ENCODE assay signal across 22 cellular contexts in genomic region chr7:131904750-131905327, GRCh38.
DNase-seq lines count a peak whose midpoint lies in the region; ATAC-seq and TF ChIP-seq lines count a peak whose summit lies in the region.
"Had no signal": no experiment of that assay in that cellular context is flagged by ENCODE, and none has a peak within 500 bp of the region (broad histone marks: within the 10 kb centered on the region; RNA-seq: fewer than 3 reads in every experiment).

No MANE protein-coding gene starts in this region.

- H3K4me1 ChIP-seq in GM23338 (ENCODE audit: insufficient read depth): no peaks in the 10 kb centered on the region
- no peaks in the 10 kb centered on the region for H3K4me1 ChIP-seq in mesodermal cell (ENCODE audit: control insufficient read depth, insufficient read depth, low read length, poor library complexity, severe bottlenecking)
- no peaks in the 10 kb centered on the region for H3K4me1 ChIP-seq in osteoblast (ENCODE audit: insufficient read depth, low read length)
- H3K4me1 ChIP-seq: BLaER1, HAP-1 had no signal

- H2AFZ ChIP-seq in GM23338 (no peak overlapping the region), osteoblast (ENCODE audit: low read length) (no peak overlapping the region)

- H3K27me3 Mint-ChIP-seq in GM23338 (ENCODE audit: insufficient read depth, low read depth, poor library complexity): peaks cover 21% of the 10 kb centered on the region

- H3K27me3 ChIP-seq in GM23338 (ENCODE audit: insufficient read depth) (peaks cover 34% of the 10 kb centered on the region), osteoblast (ENCODE audit: insufficient read depth, low read length) (peaks cover 49% of the 10 kb centered on the region)
- H3K27me3 ChIP-seq: BLaER1 had no signal

- DNase-seq in GM23338 (ENCODE audit: low spot score) (peak; percentile 52), MV-4-11 (lab: John Stamatoyannopoulos, UW) (peak; percentile 1), ecto neural progenitor cell (ENCODE audit: low spot score) (peak; percentile 41), osteoblast (ENCODE audit: insufficient read length, low spot score, missing footprints) (no peak), hypothalamus (lab: John Stamatoyannopoulos, UW) (no peak), HEK293T (ENCODE audit: extremely low spot score) (no peak), globus pallidus (ENCODE audit: low spot score) (no peak)
- DNase-seq: CD4-positive, CD25-positive, alpha-beta regulatory T cell; DMS153; DND-41; KBM-7; NCI-H1694; NCI-H2029 treated with DMSO at 0.1 percent for 48 hours; NCI-H2171; NCI-H524; SHP77; T-cell had no signal

- no peak overlapping the region for H3K4me3 Mint-ChIP-seq in GM23338
- H3K4me3 Mint-ChIP-seq: CD4-positive, CD25-positive, alpha-beta regulatory T cell; T-cell had no signal

- ATAC-seq in GM23338: no peak
- ATAC-seq: Panc1, T-cell had no signal

- peaks cover under 1% of the 10 kb centered on the region; the same call in 1 of the 3 replicates for H3K36me3 Mint-ChIP-seq in GM23338 (ENCODE audit: low read depth)
- H3K36me3 Mint-ChIP-seq: CD4-positive, CD25-positive, alpha-beta regulatory T cell; T-cell had no signal

- no peaks in the 10 kb centered on the region for H3F3A ChIP-seq in GM23338 (replicated peaks; ENCODE audit: low read depth)

- H4K20me1 ChIP-seq in GM23338 (replicated peaks; ENCODE audit: insufficient read depth) (no peaks in the 10 kb centered on the region), osteoblast (ENCODE audit: insufficient read depth, low read length) (no peaks in the 10 kb centered on the region)
- H4K20me1 ChIP-seq: BLaER1 had no signal

- no peak overlapping the region for H3K4me2 ChIP-seq in GM23338
- H3K4me2 ChIP-seq in osteoblast (ENCODE audit: insufficient read depth, low read length): no peak overlapping the region
- H3K4me2 ChIP-seq: BLaER1 had no signal

- peaks cover 3% of the 10 kb centered on the region for H3K9me3 Mint-ChIP-seq in GM23338

- H3K27ac Mint-ChIP-seq in GM23338: no peak overlapping the region
- H3K27ac Mint-ChIP-seq: CD4-positive, CD25-positive, alpha-beta regulatory T cell; T-cell had no signal

- H3K4me3 ChIP-seq in GM23338: no peak overlapping the region
- H3K4me3 ChIP-seq in mesodermal cell (ENCODE audit: extremely low read depth, insufficient read depth, low read length, poor library complexity, severe bottlenecking): no peak overlapping the region
- no peak overlapping the region for H3K4me3 ChIP-seq in osteoblast (ENCODE audit: insufficient read depth, low read length)
- H3K4me3 ChIP-seq: BLaER1, HAP-1 had no signal

- CTCF ChIA-PET in HEK293T (lab: Yijun Ruan, JAX): interaction anchor here (0.6 kb wide), 1 partner anchor 347 kb away, joined by 3 read pairs; no protein-coding TSS in a partner anchor

- H3K36me3 ChIP-seq in GM23338 (ENCODE audit: insufficient read depth) (no peaks in the 10 kb centered on the region), mesodermal cell (ENCODE audit: control insufficient read depth, insufficient read depth, low read length) (no peaks in the 10 kb centered on the region), osteoblast (ENCODE audit: insufficient read depth, low read length) (no peaks in the 10 kb centered on the region)
- H3K36me3 ChIP-seq: BLaER1, HAP-1 had no signal

- POLR2A ChIA-PET in HEK293T (lab: Yijun Ruan, JAX): no interaction called here

- 60 to 63% methylated on average over 2 of the region's 3 CpGs for WGBS in mesodermal cell (ENCODE audit: insufficient coverage in 2 of 2), 2 experiments

- H3K9me2 ChIP-seq in GM23338 (ENCODE audit: insufficient read depth): 0 out of 2 replicates have a peak, but pooled peaks cover 15% of the 10 kb centered on the region

- H3K4me1 Mint-ChIP-seq in GM23338: peaks cover 7% of the 10 kb centered on the region
- H3K4me1 Mint-ChIP-seq: CD4-positive, CD25-positive, alpha-beta regulatory T cell; T-cell had no signal

- TF ChIP-seq CTCF in GM23338 (conservative IDR thresholded peaks at IDR 0.05; ENCODE audit: low read depth in 2 of 2): no peak
- TF ChIP-seq CTCF in osteoblast (IDR thresholded peaks at IDR 0.05; ENCODE audit: extremely low read depth, low read depth, low read length): no peak

- no peak overlapping the region for H3K27ac ChIP-seq in GM23338 (ENCODE audit: low read depth)
- peak overlapping the region; percentile 23 for H3K27ac ChIP-seq in mesodermal cell (ENCODE audit: low read depth, low read length, severe bottlenecking)
- no peak overlapping the region for H3K27ac ChIP-seq in osteoblast (ENCODE audit: low read depth, low read length)
- H3K27ac ChIP-seq: BLaER1, RWPE1 had no signal

- H3K79me2 ChIP-seq in GM23338 (replicated peaks; ENCODE audit: insufficient read depth) (no peaks in the 10 kb centered on the region), osteoblast (ENCODE audit: insufficient read depth, low read length) (no peaks in the 10 kb centered on the region)

- H3K9me3 ChIP-seq in mesodermal cell (ENCODE audit: control insufficient read depth, low read length): no peaks in the 10 kb centered on the region
- no peaks in the 10 kb centered on the region for H3K9me3 ChIP-seq in osteoblast (ENCODE audit: low read depth, low read length)
- H3K9me3 ChIP-seq: HAP-1 had no signal

TF ChIP-seq in GM23338, 12 proteins besides CTCF, POLR2A, EP300 and RAD21 (continues in another document):
- no peak for TF ChIP-seq POLR2AphosphoS5 (IDR thresholded peaks at IDR 0.05; ENCODE audit: low read depth)
- TF ChIP-seq CREB1 (CRISPR knock-in tag; IDR thresholded peaks at IDR 0.05; ENCODE audit: low read depth): no peak
- no peak for TF ChIP-seq JUNB (IDR thresholded peaks at IDR 0.05; ENCODE audit: unreplicated experiment)
- no peak for TF ChIP-seq NANOG (IDR thresholded peaks at IDR 0.05; ENCODE audit: borderline replicate concordance)
- TF ChIP-seq EZH2phosphoT487 (IDR thresholded peaks at IDR 0.05; ENCODE audit: unreplicated experiment): no peak
- no peak for TF ChIP-seq ZNF114 (CRISPR knock-in tag; IDR thresholded peaks at IDR 0.05)
- no peak for TF ChIP-seq EZH2 (IDR thresholded peaks at IDR 0.05; ENCODE audit: low read depth, unreplicated experiment)
- TF ChIP-seq, protein P1, sequence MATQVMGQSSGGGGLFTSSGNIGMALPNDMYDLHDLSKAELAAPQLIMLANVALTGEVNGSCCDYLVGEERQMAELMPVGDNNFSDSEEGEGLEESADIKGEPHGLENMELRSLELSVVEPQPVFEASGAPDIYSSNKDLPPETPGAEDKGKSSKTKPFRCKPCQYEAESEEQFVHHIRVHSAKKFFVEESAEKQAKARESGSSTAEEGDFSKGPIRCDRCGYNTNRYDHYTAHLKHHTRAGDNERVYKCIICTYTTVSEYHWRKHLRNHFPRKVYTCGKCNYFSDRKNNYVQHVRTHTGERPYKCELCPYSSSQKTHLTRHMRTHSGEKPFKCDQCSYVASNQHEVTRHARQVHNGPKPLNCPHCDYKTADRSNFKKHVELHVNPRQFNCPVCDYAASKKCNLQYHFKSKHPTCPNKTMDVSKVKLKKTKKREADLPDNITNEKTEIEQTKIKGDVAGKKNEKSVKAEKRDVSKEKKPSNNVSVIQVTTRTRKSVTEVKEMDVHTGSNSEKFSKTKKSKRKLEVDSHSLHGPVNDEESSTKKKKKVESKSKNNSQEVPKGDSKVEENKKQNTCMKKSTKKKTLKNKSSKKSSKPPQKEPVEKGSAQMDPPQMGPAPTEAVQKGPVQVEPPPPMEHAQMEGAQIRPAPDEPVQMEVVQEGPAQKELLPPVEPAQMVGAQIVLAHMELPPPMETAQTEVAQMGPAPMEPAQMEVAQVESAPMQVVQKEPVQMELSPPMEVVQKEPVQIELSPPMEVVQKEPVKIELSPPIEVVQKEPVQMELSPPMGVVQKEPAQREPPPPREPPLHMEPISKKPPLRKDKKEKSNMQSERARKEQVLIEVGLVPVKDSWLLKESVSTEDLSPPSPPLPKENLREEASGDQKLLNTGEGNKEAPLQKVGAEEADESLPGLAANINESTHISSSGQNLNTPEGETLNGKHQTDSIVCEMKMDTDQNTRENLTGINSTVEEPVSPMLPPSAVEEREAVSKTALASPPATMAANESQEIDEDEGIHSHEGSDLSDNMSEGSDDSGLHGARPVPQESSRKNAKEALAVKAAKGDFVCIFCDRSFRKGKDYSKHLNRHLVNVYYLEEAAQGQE (IDR thresholded peaks at IDR 0.05; ENCODE audit: unreplicated experiment): no peak

TF ChIP-seq in HEK293T, 16 proteins besides CTCF, POLR2A, EP300 and RAD21:
- TF ChIP-seq ARNT (IDR thresholded peaks at IDR 0.05): no peak
- no peak for TF ChIP-seq TARDBP (IDR thresholded peaks at IDR 0.05)
- no peak for TF ChIP-seq L3MBTL2 (conservative IDR thresholded peaks at IDR 0.05)
- no peak for TF ChIP-seq NFRKB (IDR thresholded peaks at IDR 0.05)
- no peak for TF ChIP-seq ZNF384 (IDR thresholded peaks at IDR 0.05)
- no peak for TF ChIP-seq SP1 (IDR thresholded peaks at IDR 0.05)
- TF ChIP-seq ELF4 (IDR thresholded peaks at IDR 0.05): no peak
- TF ChIP-seq, protein P2, sequence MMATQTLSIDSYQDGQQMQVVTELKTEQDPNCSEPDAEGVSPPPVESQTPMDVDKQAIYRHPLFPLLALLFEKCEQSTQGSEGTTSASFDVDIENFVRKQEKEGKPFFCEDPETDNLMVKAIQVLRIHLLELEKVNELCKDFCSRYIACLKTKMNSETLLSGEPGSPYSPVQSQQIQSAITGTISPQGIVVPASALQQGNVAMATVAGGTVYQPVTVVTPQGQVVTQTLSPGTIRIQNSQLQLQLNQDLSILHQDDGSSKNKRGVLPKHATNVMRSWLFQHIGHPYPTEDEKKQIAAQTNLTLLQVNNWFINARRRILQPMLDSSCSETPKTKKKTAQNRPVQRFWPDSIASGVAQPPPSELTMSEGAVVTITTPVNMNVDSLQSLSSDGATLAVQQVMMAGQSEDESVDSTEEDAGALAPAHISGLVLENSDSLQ (IDR thresholded peaks at IDR 0.05): no peak
- TF ChIP-seq CTBP1 (IDR thresholded peaks at IDR 0.05; ENCODE audit: borderline replicate concordance): no peak
- no peak for TF ChIP-seq LEF1 (IDR thresholded peaks at IDR 0.05; ENCODE audit: borderline replicate concordance)
- TF ChIP-seq SUZ12 (IDR thresholded peaks at IDR 0.05): no peak

Comparison
In these comparisons a context has a peak if more than half of its experiments do, and no peak if none do; other contexts are left out.
1. DNase-seq: peak in GM23338 (single experiment), MV-4-11 (single experiment) and ecto neural progenitor cell (single experiment); none in osteoblast (single experiment), hypothalamus (0 of 51), HEK293T (single experiment) and globus pallidus (single experiment).